Comparison of ENCODE assay signal across 8 cellular contexts in genomic region chr12:92608418-92609091, GRCh38.
DNase-seq lines count a peak whose midpoint lies in the region; ATAC-seq and TF ChIP-seq lines count a peak whose summit lies in the region.

No MANE protein-coding gene starts in this region.

- H3K27ac ChIP-seq in right lobe of liver: no peak overlapping the region

- WGBS in right lobe of liver (ENCODE audit: insufficient coverage, low coverage, low lambda C conversion rate, missing lambda C conversion rate): 17% methylated on average over 8 of the region's 8 CpGs

- TF ChIP-seq CTCF in MCF 10A (IDR thresholded peaks at IDR 0.05; ENCODE audit: unreplicated experiment) (peak; percentile 47), right lobe of liver (IDR thresholded peaks at IDR 0.05) (peak; percentile 46 to 65 (median 60))

- H3K9me3 Mint-ChIP-seq in activated naive CD4-positive, alpha-beta T cell treated with anti-CD3 and anti-CD28 coated beads, Interleukin-2, amount 50 U/mL, for 24 hours: no peaks in the 10 kb centered on the region
- H3K9me3 Mint-ChIP-seq in MCF 10A (ENCODE audit: unreplicated experiment): no peaks in the 10 kb centered on the region

- CTCF ChIA-PET in MCF 10A (lab: Yijun Ruan, JAX): interaction anchor here (0.5 to 6.0 kb wide), 24 partner anchors 9 to 1247 kb away, joined by 3 to 62 read pairs (median 4); partner anchors contain the start of gene BTG1

- no peaks in the 10 kb centered on the region for H3K9me3 ChIP-seq in right lobe of liver

- no peak overlapping the region for H3K4me3 ChIP-seq in right lobe of liver

- H3K36me3 Mint-ChIP-seq in activated naive CD4-positive, alpha-beta T cell treated with anti-CD3 and anti-CD28 coated beads, Interleukin-2, amount 50 U/mL, for 24 hours: no peaks in the 10 kb centered on the region
- H3K36me3 Mint-ChIP-seq in MCF 10A (ENCODE audit: insufficient read depth, unreplicated experiment): no peaks in the 10 kb centered on the region

- TF ChIP-seq POLR2A in right lobe of liver (IDR thresholded peaks at IDR 0.05): no peak

- POLR2A ChIA-PET in MCF 10A (lab: Yijun Ruan, JAX): interaction anchor here (0.6 to 2.6 kb wide), 11 partner anchors 23 to 1227 kb away, joined by 3 to 12 read pairs (median 3); partner anchors contain the start of gene BTG1

- H3K27me3 ChIP-seq in right lobe of liver: no peaks in the 10 kb centered on the region

- ATAC-seq in right lobe of liver (peak; percentile 75 to 85 (median 80)), HG03457 (IDR thresholded peaks at IDR 0.05; ENCODE audit: unreplicated experiment) (no peak)

- BruUV-seq in MCF 10A (replicated peaks; lab: Mats Ljungman, UMichigan): no TSS peak

- H3K27me3 Mint-ChIP-seq in activated naive CD4-positive, alpha-beta T cell treated with anti-CD3 and anti-CD28 coated beads, Interleukin-2, amount 50 U/mL, for 24 hours: no peaks in the 10 kb centered on the region
- H3K27me3 Mint-ChIP-seq in MCF 10A (ENCODE audit: insufficient read depth, unreplicated experiment): no peaks in the 10 kb centered on the region

- H3K36me3 ChIP-seq in right lobe of liver: no peaks in the 10 kb centered on the region

- peak overlapping the region; percentile 98 for H3K27ac Mint-ChIP-seq in activated naive CD4-positive, alpha-beta T cell treated with anti-CD3 and anti-CD28 coated beads, Interleukin-2, amount 50 U/mL, for 24 hours
- H3K27ac Mint-ChIP-seq in MCF 10A (ENCODE audit: low read depth, unreplicated experiment): no peak overlapping the region

- intact Hi-C loops in MCF 10A (cut with micrococcal nuclease) (loop anchor here (1.0 kb wide), 3 partner anchors 34 to 1226 kb away; no protein-coding TSS in a partner anchor), right lobe of liver (cut with DNase I) (no loop called here)

- H3K4me1 Mint-ChIP-seq in activated naive CD4-positive, alpha-beta T cell treated with anti-CD3 and anti-CD28 coated beads, Interleukin-2, amount 50 U/mL, for 24 hours: peaks cover 54% of the 10 kb centered on the region
- H3K4me1 Mint-ChIP-seq in MCF 10A (ENCODE audit: insufficient read depth, unreplicated experiment): peaks cover 11% of the 10 kb centered on the region

- H3K4me1 ChIP-seq in right lobe of liver: peaks cover 0 to 13% (median 0%) of the 10 kb centered on the region in 4 donors

- no peak for DNase-seq in activated naive CD4-positive, alpha-beta T cell (lab: John Stamatoyannopoulos, UW)
- DNase-seq in NCI-H2227 (lab: John Stamatoyannopoulos, UW; ENCODE audit: unreplicated experiment): peak; percentile 82
- DNase-seq in MCF 10A (ENCODE audit: unreplicated experiment): peak; percentile 70
- no peak for DNase-seq in right lobe of liver
- DNase-seq in ecto neural progenitor cell (ENCODE audit: low spot score): no peak
- DNase-seq in activated effector memory CD4-positive, alpha-beta T cell treated with Interleukin-2 at 50 U/mL for 16 hours: no peak

- peak overlapping the region; percentile 84 for H3K4me3 Mint-ChIP-seq in activated naive CD4-positive, alpha-beta T cell treated with anti-CD3 and anti-CD28 coated beads, Interleukin-2, amount 50 U/mL, for 24 hours
- no peak overlapping the region for H3K4me3 Mint-ChIP-seq in MCF 10A (ENCODE audit: unreplicated experiment)

Comparison
In these comparisons a context has a peak if more than half of its experiments do, and no peak if none do; other contexts are left out.
1. DNase-seq: peak in NCI-H2227 (single experiment) and MCF 10A (single experiment); none in activated naive CD4-positive, alpha-beta T cell (0 of 4), right lobe of liver (0 of 3), ecto neural progenitor cell (single experiment) and activated effector memory CD4-positive, alpha-beta T cell treated with Interleukin-2 at 50 U/mL for 16 hours (single experiment).